ENCODE assay signal across 7 cellular contexts in the genomic region with DNA sequence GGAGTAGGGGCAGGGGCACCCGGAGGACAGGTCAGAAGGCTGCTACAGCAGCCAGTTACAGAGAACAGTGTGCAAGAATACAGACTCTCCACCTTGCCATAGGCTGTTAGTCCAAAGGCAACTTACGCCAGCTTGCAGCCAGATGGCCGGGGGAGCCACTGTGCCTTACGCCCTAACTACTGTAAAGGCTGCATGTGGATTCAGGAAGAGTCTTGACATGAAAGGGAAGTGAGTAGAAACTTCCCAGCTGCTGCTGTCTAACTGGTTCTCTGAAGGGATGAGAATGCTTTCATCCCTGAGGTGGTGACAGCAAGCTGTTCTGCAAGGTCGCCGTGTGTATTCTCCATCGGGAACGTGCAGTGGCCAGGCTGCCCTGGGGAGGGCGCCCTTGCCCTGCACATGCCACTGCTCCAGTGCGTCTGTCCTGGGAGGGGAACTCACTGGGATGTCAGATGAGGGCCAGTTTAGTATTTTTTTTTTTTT. TPM values are rescaled to one million over a fixed set of nuclear protein-coding genes. Genes with fewer than 3 reads are reported as not detected.
A peak's percentile ranks its signal among the peaks of the same experiment; 100 is the strongest.
DNase-seq lines count a peak whose midpoint lies in the region; ATAC-seq and TF ChIP-seq lines count a peak whose summit lies in the region.

No MANE protein-coding gene starts in this region.

- H3K27me3 ChIP-seq in brain microvascular endothelial cell (replicated peaks) (no peaks in the 10 kb centered on the region), tibial artery (no peaks in the 10 kb centered on the region)

- no peaks in the 10 kb centered on the region for H3K36me3 ChIP-seq in brain microvascular endothelial cell (replicated peaks)
- H3K36me3 ChIP-seq in tibial artery = peaks cover 0 to 8% (median 0%) of the 10 kb centered on the region in 3 donors

- H3K4me3 ChIP-seq in GM12865 (ENCODE audit: low read depth, low read length) (no peak overlapping the region), brain microvascular endothelial cell (ENCODE audit: low read depth, low read length) (no peak overlapping the region), tibial artery (no peak overlapping the region)

- in situ Hi-C loops in brain microvascular endothelial cell (cut with HindIII; ENCODE audit: low pct_ligation_motif_present, low sequenced_read_pairs) = no loop called here

- peak; percentile 44 for ATAC-seq in left lobe of liver
- no peak for ATAC-seq in GM21717 (IDR thresholded peaks at IDR 0.05; ENCODE audit: unreplicated experiment)

- intact Hi-C loops in tibial artery (cut with DNase I; ENCODE audit: low total_unique reads) = loop anchor here (10.0 kb wide), 2 partner anchors 70 to 610 kb away; no protein-coding TSS in a partner anchor

- no peaks in the 10 kb centered on the region for H3K9me3 ChIP-seq in tibial artery

- TF ChIP-seq CTCF in GM12865 (IDR thresholded peaks at IDR 0.05; ENCODE audit: insufficient read depth, low read depth, low read length, missing control alignments) (peak; percentile 76), brain microvascular endothelial cell (IDR thresholded peaks at IDR 0.05; ENCODE audit: low read depth, low read length, missing control alignments) (peak; percentile 84), tibial artery (IDR thresholded peaks at IDR 0.05) (peak; percentile 72 to 83)

- DNase-seq in GM12865 (ENCODE audit: low read depth) (peak; percentile 56), NCI-H1694 (lab: John Stamatoyannopoulos, UW) (peak; percentile 10), brain microvascular endothelial cell (peak; percentile 52), left lobe of liver (ENCODE audit: low spot score) (no peak), tibial artery (peak in 1 of 2 donors; percentile 79), mucosa of gallbladder (ENCODE audit: low spot score) (no peak)

- H3K27ac ChIP-seq in brain microvascular endothelial cell (no peak overlapping the region), tibial artery (peak overlapping the region in 1 of 2 donors; percentile 14)

- peaks cover 0 to 51% (median 20%) of the 10 kb centered on the region in 4 donors for H3K4me1 ChIP-seq in tibial artery

RNA-seq across cellular contexts. Expression of a gene that starts 46.1 kb away (rescaled TPM):
- total RNA-seq in left lobe of liver (7.7 TPM), mucosa of gallbladder (21.6 TPM)

RNA-seq across cellular contexts. Expression of a gene that starts 46.7 kb away (rescaled TPM):
- total RNA-seq in left lobe of liver (10.0 TPM), mucosa of gallbladder (15.7 TPM)

Comparison
In these comparisons a context has a peak if more than half of its experiments do, and no peak if none do; other contexts are left out.
1. DNase-seq: peak in GM12865 (single experiment), NCI-H1694 (single experiment) and brain microvascular endothelial cell (single experiment); none in left lobe of liver (single experiment) and mucosa of gallbladder (single experiment).
2. Peak in every context shown above with its lines, with median percentiles within 50 percentile points of each other: CTCF ChIP-seq.